19 cellular contexts compared by ENCODE assay signal in genomic region chr20:43205699-43206098, GRCh38. TPM values are rescaled to one million over a fixed set of nuclear protein-coding genes. Genes with fewer than 3 reads are reported as not detected.
"Had no signal": no experiment of that assay in that cellular context is flagged by ENCODE, and none has a peak within 500 bp of the region (broad histone marks: within the 10 kb centered on the region; RNA-seq: fewer than 3 reads in every experiment).

No MANE protein-coding gene starts in this region.

- H3K27me3 ChIP-seq: adrenal gland, right atrium auricular region, thyroid gland had no signal

- DNase-seq: activated CD4-positive, alpha-beta T cell treated with anti-CD3 and anti-CD28 coated beads for 1 hour; activated gamma-delta T cell treated with Interleukin-2 at 50 U/mL for 16 hours; adrenal gland; effector CD8-positive, alpha-beta T cell; heart right ventricle; left ventricle myocardium superior; stimulated activated CD4-positive, alpha-beta T cell treated with anti-CD3 and anti-CD28 coated beads, Interleukin-2, amount 100 ng/mL, for 24 hours; stimulated activated naive CD4-positive, alpha-beta T cell treated with Interleukin-2 at 50 U/mL for 16 hours; thyroid gland had no signal

- H3K9me3 ChIP-seq: adrenal gland, esophagus muscularis mucosa, gastroesophageal sphincter, prostate gland, right atrium auricular region, thyroid gland had no signal

- H3K27me3 Mint-ChIP-seq: dendritic cell treated with granulocyte-macrophage colony-stimulating factor and Interleukin-4, amounts not matched to agents 40 ng/mL and 50 ng/mL, for 4 days had no signal

- H3K4me3 Mint-ChIP-seq: activated T-helper 1 cell treated with anti-CD3 and anti-CD28 coated beads, Interleukin-12 subunit alpha, Interleukin-12 subunit beta, Interleukin-2, Interleukin-4 antibody, amounts not matched to agents 30 ng/mL and 10 ng/mL and 1 ng/mL, durations not matched to agents 14 hours and 24 hours and 36 hours; dendritic cell treated with granulocyte-macrophage colony-stimulating factor and Interleukin-4, amounts not matched to agents 40 ng/mL and 50 ng/mL, for 4 days had no signal

- FAIRE-seq: endothelial cell of umbilical vein had no signal

- H3K36me3 Mint-ChIP-seq: activated naive CD4-positive, alpha-beta T cell treated with anti-CD3 and anti-CD28 coated beads, Interleukin-2, amount 50 U/mL, for 72 hours had no signal

- H3K4me1 ChIP-seq: adrenal gland, esophagus muscularis mucosa, gastroesophageal sphincter, heart right ventricle, prostate gland, right atrium auricular region, thyroid gland had no signal

- H3K27ac Mint-ChIP-seq: activated naive CD4-positive, alpha-beta T cell treated with anti-CD3 and anti-CD28 coated beads, Interleukin-2, amount 50 U/mL, for 72 hours; activated T-helper 1 cell treated with anti-CD3 and anti-CD28 coated beads, Interleukin-12 subunit alpha, Interleukin-12 subunit beta, Interleukin-2, Interleukin-4 antibody, amounts not matched to agents 30 ng/mL and 10 ng/mL and 1 ng/mL, durations not matched to agents 14 hours and 24 hours and 36 hours; dendritic cell treated with granulocyte-macrophage colony-stimulating factor and Interleukin-4, amounts not matched to agents 40 ng/mL and 50 ng/mL, for 4 days had no signal

- H3K27ac ChIP-seq: adrenal gland, esophagus muscularis mucosa, gastroesophageal sphincter, heart right ventricle, prostate gland, right atrium auricular region, thyroid gland had no signal

- H3K4me3 ChIP-seq: adrenal gland, esophagus muscularis mucosa, gastroesophageal sphincter, heart right ventricle, prostate gland, right atrium auricular region, thyroid gland had no signal

- H3K36me3 ChIP-seq: adrenal gland, esophagus muscularis mucosa, gastroesophageal sphincter, heart right ventricle, prostate gland, right atrium auricular region, thyroid gland had no signal

- ATAC-seq: activated naive CD4-positive, alpha-beta T cell treated with anti-CD3 and anti-CD28 coated beads, Interleukin-2, amount 50 U/mL, for 72 hours; gastroesophageal sphincter; heart right ventricle; left ventricle myocardium superior had no signal

RNA-seq across cellular contexts. Expression of gene PTPRT, which starts 16.0 kb away (rescaled TPM):
- total RNA-seq: activated CD8-positive, alpha-beta memory T cell treated with anti-CD3 and anti-CD28 coated beads for 36 hours; activated naive CD4-positive, alpha-beta T cell treated with anti-CD3 and anti-CD28 coated beads, Interleukin-2, amount 50 U/mL, for 72 hours; activated T-helper 1 cell treated with anti-CD3 and anti-CD28 coated beads, Interleukin-12 subunit alpha, Interleukin-12 subunit beta, Interleukin-2, Interleukin-4 antibody, amounts not matched to agents 30 ng/mL and 10 ng/mL and 1 ng/mL, durations not matched to agents 14 hours and 24 hours and 36 hours; endothelial cell of umbilical vein; osteocyte had no signal
- polyA plus RNA-seq: endothelial cell of umbilical vein had no signal
